Comparison of ENCODE assay signal across 26 cellular contexts in the genomic region with DNA sequence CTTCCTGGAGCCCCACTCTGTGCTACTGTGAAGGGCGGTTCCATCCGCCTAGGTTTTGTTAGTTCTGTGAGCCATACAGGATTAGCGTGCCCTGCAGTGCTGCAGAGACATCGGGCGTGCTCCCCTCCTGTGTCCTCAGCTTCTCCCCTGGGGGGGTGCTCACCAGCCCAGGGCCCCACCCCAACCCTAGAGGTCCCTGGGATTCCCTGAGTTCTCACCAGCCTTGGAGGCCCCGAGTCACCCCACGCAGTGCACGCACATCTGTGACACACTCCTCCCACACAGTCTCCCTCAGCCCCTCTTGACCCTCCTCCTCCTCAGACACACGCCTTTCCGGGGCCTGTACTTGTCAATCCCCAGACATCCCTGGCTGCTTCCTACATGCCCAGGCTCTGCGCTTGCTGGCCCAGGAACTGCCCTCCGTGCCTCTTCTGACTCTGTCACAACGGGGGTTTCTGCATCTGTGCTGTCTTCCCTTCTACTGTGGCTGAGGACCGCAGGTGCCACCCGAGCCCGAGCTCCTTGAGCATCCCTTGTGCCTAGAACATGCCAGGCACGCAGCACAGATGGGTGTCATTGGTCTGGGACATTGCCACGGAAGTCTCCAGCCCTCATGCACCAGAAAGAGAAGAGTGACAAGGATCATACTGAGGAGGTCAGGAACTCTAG.
DNase-seq lines count a peak whose midpoint lies in the region; ATAC-seq, FAIRE-seq and TF ChIP-seq lines count a peak whose summit lies in the region.
"Had no signal": no experiment of that assay in that cellular context is flagged by ENCODE, and none has a peak within 500 bp of the region (broad histone marks: within the 10 kb centered on the region; RNA-seq: fewer than 3 reads in every experiment).

No MANE protein-coding gene starts in this region.

- TF ChIP-seq EP300 in K562 (IDR thresholded peaks at IDR 0.05; ENCODE audit: low read length) (no peak), tibial nerve (IDR thresholded peaks at IDR 0.05) (no peak)

- intact Hi-C loops in K562 (cut with micrococcal nuclease) = no loop called here

- TF ChIP-seq CTCF in K562 (IDR thresholded peaks at IDR 0.05 in 2 of 3, conservative IDR thresholded peaks at IDR 0.05 in 1 of 3; ENCODE audit: insufficient read depth in 2 of 3, low read depth in 1 of 3, low read length in 3 of 3) = no peak
- no peak for TF ChIP-seq CTCF in neural progenitor cell (IDR thresholded peaks at IDR 0.05)
- no peak for TF ChIP-seq CTCF in HFFc6 (IDR thresholded peaks at IDR 0.05)
- no peak for TF ChIP-seq CTCF in tibial nerve (IDR thresholded peaks at IDR 0.05)

- H3K36me3 ChIP-seq in BLaER1 treated with 17β-estradiol and CSF1 and Interleukin-3, amounts not matched to agents 10 nM and 100 nM = no peaks in the 10 kb centered on the region
- no peaks in the 10 kb centered on the region for H3K36me3 ChIP-seq in K562 (ENCODE audit: control insufficient read depth, insufficient read depth, low read length)
- no peaks in the 10 kb centered on the region for H3K36me3 ChIP-seq in neural progenitor cell
- H3K36me3 ChIP-seq in tibial nerve = no peaks in the 10 kb centered on the region
- H3K36me3 ChIP-seq: colonic mucosa, gastrocnemius medialis, right lobe of liver had no signal

- in situ Hi-C loops in K562 (cut with MboI) = loop anchor here (25.0 kb wide), 1 partner anchor 537 kb away; the partner anchor contains the start of gene UNC93A
- in situ Hi-C loops in G401 (cut with HindIII; ENCODE audit: low sequenced_read_pairs) = no loop called here

- peak overlapping the region; percentile 75 to 96 (median 84) for H3K4me2 ChIP-seq in BLaER1 treated with 17β-estradiol and CSF1 and Interleukin-3, amounts not matched to agents 10 nM and 100 nM
- H3K4me2 ChIP-seq in K562 (ENCODE audit: insufficient read depth, low read length) (no peak overlapping the region), neural progenitor cell (no peak overlapping the region)

- peak overlapping the region in 1 of 11 experiments; percentile 43; a peak in 1 of 22 replicates for H3K27ac ChIP-seq in BLaER1 treated with 17β-estradiol and CSF1 and Interleukin-3, amounts not matched to agents 10 nM and 100 nM
- H3K27ac ChIP-seq in K562 (ENCODE audit: extremely low read depth, low read depth, low read length) (no peak overlapping the region), neural progenitor cell (no peak overlapping the region), tibial nerve (no peak overlapping the region)
- H3K27ac ChIP-seq: colonic mucosa, gastrocnemius medialis, right lobe of liver had no signal

- peak overlapping the region in 1 of 11 experiments; percentile 40; a peak in 1 of 22 replicates for H3K9ac ChIP-seq in BLaER1 treated with 17β-estradiol and CSF1 and Interleukin-3, amounts not matched to agents 10 nM and 100 nM
- H3K9ac ChIP-seq in K562 (ENCODE audit: insufficient read depth in 1 of 2, low read depth in 2 of 2, low read length in 2 of 2) = no peak overlapping the region
- H3K9ac ChIP-seq in neural progenitor cell = no peak overlapping the region

- H3K4me1 Mint-ChIP-seq in neural progenitor cell (peaks cover 26% of the 10 kb centered on the region), HFFc6 (ENCODE audit: low read depth) (no peaks in the 10 kb centered on the region)
- H3K4me1 Mint-ChIP-seq: activated naive CD4-positive, alpha-beta T cell treated with anti-CD3 and anti-CD28 coated beads, Interleukin-2, amount 10 ng/mL, durations not matched to agents 7 days and 5 days had no signal

- peaks cover 39 to 50% (median 44%) of the 10 kb centered on the region in 11 experiments for H3K27me3 ChIP-seq in BLaER1 treated with 17β-estradiol and CSF1 and Interleukin-3, amounts not matched to agents 10 nM and 100 nM
- H3K27me3 ChIP-seq in K562 (ENCODE audit: control insufficient read depth in 2 of 2, insufficient read depth in 2 of 2, low read length in 2 of 2) = peaks cover 36 to 74% of the 10 kb centered on the region in 2 experiments
- H3K27me3 ChIP-seq in neural progenitor cell = no peaks in the 10 kb centered on the region
- H3K27me3 ChIP-seq in tibial nerve = peaks cover 0 to 2% of the 10 kb centered on the region in 2 donors
- H3K27me3 ChIP-seq: colonic mucosa, gastrocnemius medialis, right lobe of liver had no signal

- no peak for FAIRE-seq in K562 (lab: Jason Lieb, UNC)
- FAIRE-seq: endothelial cell of umbilical vein, RCC 7860 had no signal

- DNase-seq in Kasumi-1 (lab: John Stamatoyannopoulos, UW) (peak; percentile 22 to 31), K562 (ENCODE audit: extremely low read depth in 1 of 4, low spot score in 3 of 4) (no peak), neural progenitor cell (ENCODE audit: low spot score) (peak; percentile 34), HFFc6 (no peak), G401 (ENCODE audit: low spot score) (no peak), tibial nerve (ENCODE audit: low spot score in 2 of 2) (no peak)
- no peak for DNase-seq in activated T-cell treated with anti-CD3 and anti-CD28 coated beads, Interleukin-2, amount 50 U/mL, for 1 hour
- DNase-seq: ACHN; activated CD4-positive, alpha-beta T cell treated with anti-CD3 and anti-CD28 coated beads, Interleukin-2, amount 10 ng/mL, durations not matched to agents 7 days and 5 days; activated naive CD4-positive, alpha-beta T cell treated with anti-CD3 and anti-CD28 coated beads, Interleukin-2, amount 10 ng/mL, durations not matched to agents 7 days and 5 days; CD8-positive, alpha-beta T cell; colonic mucosa; DMS79; gastrocnemius medialis; GOT3; KG1; left colon; midbrain; NCI-H1417; NCI-H774; occipital lobe; right lobe of liver; stimulated activated CD4-positive, alpha-beta T cell treated with anti-CD3 and anti-CD28 coated beads, Interleukin-1b, Interleukin-23, amount 100 ng/mL, for 48 hours had no signal

- CTCF ChIA-PET in K562 (lab: Yijun Ruan, JAX; ENCODE audit: low intra/inter-chr PET ratio) = no interaction called here

- peak; percentile 19; the same call in 1 of the 3 replicates for ATAC-seq in K562
- ATAC-seq: CD8-positive, alpha-beta T cell; gastrocnemius medialis; left colon had no signal

- peak overlapping the region; percentile 18 for H3K27ac Mint-ChIP-seq in neural progenitor cell
- no peak overlapping the region for H3K27ac Mint-ChIP-seq in HFFc6
- H3K27ac Mint-ChIP-seq: activated CD4-positive, alpha-beta T cell treated with anti-CD3 and anti-CD28 coated beads, Interleukin-2, amount 10 ng/mL, durations not matched to agents 7 days and 5 days; activated naive CD4-positive, alpha-beta T cell treated with anti-CD3 and anti-CD28 coated beads, Interleukin-2, amount 10 ng/mL, durations not matched to agents 7 days and 5 days; CD8-positive, alpha-beta T cell had no signal

- H3K36me3 Mint-ChIP-seq in neural progenitor cell (no peaks in the 10 kb centered on the region), HFFc6 (ENCODE audit: low read depth) (no peaks in the 10 kb centered on the region)
- H3K36me3 Mint-ChIP-seq: activated naive CD4-positive, alpha-beta T cell treated with anti-CD3 and anti-CD28 coated beads, Interleukin-2, amount 10 ng/mL, durations not matched to agents 7 days and 5 days; CD8-positive, alpha-beta T cell had no signal

- no peak for TF ChIP-seq RAD21 in K562 (CRISPR knock-in tag; conservative IDR thresholded peaks at IDR 0.05 in 1 of 2, IDR thresholded peaks at IDR 0.05 in 1 of 2)

- H3K9me3 Mint-ChIP-seq in neural progenitor cell = no peaks in the 10 kb centered on the region
- no peaks in the 10 kb centered on the region for H3K9me3 Mint-ChIP-seq in HFFc6
- H3K9me3 Mint-ChIP-seq: activated CD4-positive, alpha-beta T cell treated with anti-CD3 and anti-CD28 coated beads, Interleukin-2, amount 10 ng/mL, durations not matched to agents 7 days and 5 days; activated naive CD4-positive, alpha-beta T cell treated with anti-CD3 and anti-CD28 coated beads, Interleukin-2, amount 10 ng/mL, durations not matched to agents 7 days and 5 days; CD8-positive, alpha-beta T cell had no signal

- WGBS in K562 (ENCODE audit: insufficient coverage, low coverage, missing lambda C conversion rate) = 2% methylated on average over 18 of the region's 18 CpGs
- WGBS in tibial nerve, 2 donors = 60 to 68% methylated on average over 14 to 18 of the region's 18 CpGs

- peak overlapping the region in 2 of 10 experiments; percentile 25 to 41; a peak in 2 of 20 replicates for H3K4me3 ChIP-seq in BLaER1 treated with 17β-estradiol and CSF1 and Interleukin-3, amounts not matched to agents 10 nM and 100 nM
- H3K4me3 ChIP-seq in K562 = no peak overlapping the region
- H3K4me3 ChIP-seq in neural progenitor cell = no peak overlapping the region
- no peak overlapping the region for H3K4me3 ChIP-seq in tibial nerve
- H3K4me3 ChIP-seq: colonic mucosa, gastrocnemius medialis, right lobe of liver had no signal

- H3K4me1 ChIP-seq in BLaER1 treated with 17β-estradiol and CSF1 and Interleukin-3, amounts not matched to agents 10 nM and 100 nM = peaks cover 38 to 62% (median 58%) of the 10 kb centered on the region in 10 experiments
- H3K4me1 ChIP-seq in K562 (replicated peaks in 1 of 2; ENCODE audit: control insufficient read depth in 2 of 2, insufficient read depth in 2 of 2, low read length in 2 of 2) = peaks cover 0 to 4% of the 10 kb centered on the region in 2 experiments; a peak in 1 of 5 replicates
- H3K4me1 ChIP-seq in neural progenitor cell = peaks cover 24% of the 10 kb centered on the region
- H3K4me1 ChIP-seq in tibial nerve = no peaks in the 10 kb centered on the region
- H3K4me1 ChIP-seq: colonic mucosa, gastrocnemius medialis, right lobe of liver had no signal

- POLR2A ChIA-PET in K562 (lab: Yijun Ruan, JAX) = interaction anchor here (0.6 kb wide), 1 partner anchor 69 kb away, joined by 3 read pairs; no protein-coding TSS in a partner anchor

- peaks cover 4% of the 10 kb centered on the region for H3K9me1 ChIP-seq in K562 (ENCODE audit: control insufficient read depth, insufficient read depth, low read length)

- no peak overlapping the region for H2AFZ ChIP-seq in K562 (ENCODE audit: low read depth, low read length)
- no peak overlapping the region for H2AFZ ChIP-seq in neural progenitor cell (replicated peaks)

- no peaks in the 10 kb centered on the region for H3K9me3 ChIP-seq in BLaER1 treated with 17β-estradiol and CSF1 and Interleukin-3, amounts not matched to agents 10 nM and 100 nM (replicated peaks in 1 of 11)
- H3K9me3 ChIP-seq in K562 (replicated peaks; ENCODE audit: control insufficient read depth, insufficient read depth, low read depth, low read length) (no peaks in the 10 kb centered on the region), neural progenitor cell (ENCODE audit: low read depth) (no peaks in the 10 kb centered on the region), tibial nerve (no peaks in the 10 kb centered on the region)
- H3K9me3 ChIP-seq: colonic mucosa, gastrocnemius medialis, right lobe of liver had no signal

- H4K20me1 ChIP-seq in BLaER1 treated with 17β-estradiol and CSF1 and Interleukin-3, amounts not matched to agents 10 nM and 100 nM = peaks cover 0 to 37% (median 22%) of the 10 kb centered on the region in 11 experiments; a peak in 18 of 22 replicates
- H4K20me1 ChIP-seq in K562 (replicated peaks; ENCODE audit: control insufficient read depth, insufficient read depth, low read length) (0 out of 2 replicates have a peak, but pooled peaks cover 6% of the 10 kb centered on the region), neural progenitor cell (ENCODE audit: low read depth) (no peaks in the 10 kb centered on the region)

- no peak for TF ChIP-seq POLR2A in K562 (conservative IDR thresholded peaks at IDR 0.05)
- no peak for TF ChIP-seq POLR2A in tibial nerve (IDR thresholded peaks at IDR 0.05)

- H3F3A ChIP-seq in neural progenitor cell (ENCODE audit: low read depth) = peaks cover 20% of the 10 kb centered on the region

- H3K4me3 Mint-ChIP-seq in neural progenitor cell = peak overlapping the region; percentile 1
- H3K4me3 Mint-ChIP-seq in HFFc6 = no peak overlapping the region
- H3K4me3 Mint-ChIP-seq: activated CD4-positive, alpha-beta T cell treated with anti-CD3 and anti-CD28 coated beads, Interleukin-2, amount 10 ng/mL, durations not matched to agents 7 days and 5 days; activated naive CD4-positive, alpha-beta T cell treated with anti-CD3 and anti-CD28 coated beads, Interleukin-2, amount 10 ng/mL, durations not matched to agents 7 days and 5 days had no signal

- peaks cover 4% of the 10 kb centered on the region for H3K27me3 Mint-ChIP-seq in neural progenitor cell (ENCODE audit: insufficient read depth, low read depth)
- peaks cover 6% of the 10 kb centered on the region for H3K27me3 Mint-ChIP-seq in HFFc6 (ENCODE audit: insufficient read depth)

- H3K79me2 ChIP-seq in K562 (ENCODE audit: control insufficient read depth, insufficient read depth, low read length) (no peaks in the 10 kb centered on the region), neural progenitor cell (ENCODE audit: low read depth) (no peaks in the 10 kb centered on the region)

- no TSS peak for BruUV-seq in K562 (replicated peaks; lab: Mats Ljungman, UMichigan)

Comparison
In these comparisons a context has a peak if more than half of its experiments do, and no peak if none do; other contexts are left out.
1. H3K4me2 ChIP-seq: peak in BLaER1 treated with 17β-estradiol and CSF1 and Interleukin-3, amounts not matched to agents 10 nM and 100 nM (11 of 11); none in K562 (single experiment) and neural progenitor cell (single experiment).
2. DNase-seq: peak in Kasumi-1 (2 of 2) and neural progenitor cell (single experiment); none in K562 (0 of 4), activated T-cell treated with anti-CD3 and anti-CD28 coated beads, Interleukin-2, amount 50 U/mL, for 1 hour (single experiment), HFFc6 (single experiment), G401 (single experiment) and tibial nerve (0 of 2).